Comparison of ENCODE assay signal across 18 cellular contexts in the genomic region with DNA sequence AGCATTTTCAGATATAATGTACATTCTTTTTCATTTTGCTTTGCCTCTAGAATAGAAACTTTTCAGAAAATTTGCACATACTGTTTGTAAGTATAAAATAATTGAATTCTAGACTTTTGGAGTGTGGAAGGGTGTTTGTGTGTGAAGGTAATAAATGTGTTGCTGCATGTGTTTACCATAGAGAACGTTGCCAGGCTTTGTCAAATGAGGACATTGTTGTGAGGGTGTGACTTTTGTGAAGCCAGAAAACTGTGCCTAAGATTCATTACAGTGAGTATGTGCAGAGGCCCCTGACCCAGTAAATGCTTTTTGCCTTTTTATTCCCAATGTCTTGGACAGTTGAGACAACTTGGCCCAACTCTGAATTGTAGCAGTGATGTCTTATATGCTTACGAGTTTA. TPM values are rescaled to one million over a fixed set of nuclear protein-coding genes. Genes with fewer than 3 reads are reported as not detected.
A peak's percentile ranks its signal among the peaks of the same experiment; 100 is the strongest.
DNase-seq lines count a peak whose midpoint lies in the region; ATAC-seq and TF ChIP-seq lines count a peak whose summit lies in the region.
"Had no signal": no experiment of that assay in that cellular context is flagged by ENCODE, and none has a peak within 500 bp of the region (broad histone marks: within the 10 kb centered on the region; RNA-seq: fewer than 3 reads in every experiment).

No MANE protein-coding gene starts in this region.

- no peaks in the 10 kb centered on the region for H3F3A ChIP-seq in PC-3 (ENCODE audit: low read length, unreplicated experiment)

- peak overlapping the region; percentile 89 for H3K27ac ChIP-seq in OCI-LY3 (ENCODE audit: low read length)
- peak overlapping the region; percentile 7 for H3K27ac ChIP-seq in colonic mucosa
- peak overlapping the region; percentile 48 to 73 (median 56) for H3K27ac ChIP-seq in transverse colon
- no peak overlapping the region for H3K27ac ChIP-seq in PC-3 (ENCODE audit: low read length)
- no peak overlapping the region for H3K27ac ChIP-seq in Karpas-422 (ENCODE audit: low read length)
- H3K27ac ChIP-seq: C4-2B, Peyer's patch had no signal

- ATAC-seq in mucosa of descending colon = peak; percentile 88
- no peak for ATAC-seq in GM21381 (IDR thresholded peaks at IDR 0.05; ENCODE audit: unreplicated experiment)
- no peak for ATAC-seq in PC-3
- ATAC-seq: K562 had no signal

- H3K4me1 ChIP-seq in OCI-LY3 (ENCODE audit: low read length) (peaks cover 43% of the 10 kb centered on the region), colonic mucosa (no peaks in the 10 kb centered on the region), mucosa of descending colon (ENCODE audit: low read depth) (no peaks in the 10 kb centered on the region), transverse colon (peaks cover 0 to 25% (median 0%) of the 10 kb centered on the region in 4 donors), PC-3 (ENCODE audit: insufficient read depth, low read length) (no peaks in the 10 kb centered on the region), Karpas-422 (ENCODE audit: low read length) (no peaks in the 10 kb centered on the region)
- H3K4me1 ChIP-seq: Peyer's patch had no signal

- TF ChIP-seq EP300 in transverse colon (IDR thresholded peaks at IDR 0.05; ENCODE audit: low read depth) = no peak

- H3K4me3 ChIP-seq in OCI-LY3 (ENCODE audit: low read length) (peak overlapping the region; percentile 46), colonic mucosa (no peak overlapping the region), mucosa of descending colon (no peak overlapping the region), transverse colon (no peak overlapping the region), PC-3 (ENCODE audit: low read length) (no peak overlapping the region), Karpas-422 (ENCODE audit: low read length) (no peak overlapping the region)
- H3K4me3 ChIP-seq: K562, Peyer's patch had no signal

- TF ChIP-seq CTCF in OCI-LY3 (IDR thresholded peaks at IDR 0.05; ENCODE audit: low read depth, low read length) (no peak), colonic mucosa (IDR thresholded peaks at IDR 0.05) (no peak), mucosa of descending colon (IDR thresholded peaks at IDR 0.05) (no peak), transverse colon (IDR thresholded peaks at IDR 0.05) (no peak), PC-3 (conservative IDR thresholded peaks at IDR 0.05; ENCODE audit: low read depth, low read length) (no peak)

- H3K36me3 ChIP-seq in OCI-LY3 (replicated peaks; ENCODE audit: low read depth, low read length) (peaks cover 3% of the 10 kb centered on the region), colonic mucosa (no peaks in the 10 kb centered on the region), mucosa of descending colon (ENCODE audit: low read depth) (no peaks in the 10 kb centered on the region), transverse colon (no peaks in the 10 kb centered on the region), PC-3 (ENCODE audit: low read depth, low read length) (no peaks in the 10 kb centered on the region; the same call in 1 of the 2 replicates), Karpas-422 (ENCODE audit: insufficient read depth, low read length) (no peaks in the 10 kb centered on the region)
- H3K36me3 ChIP-seq: Peyer's patch had no signal

- 25 to 48% methylated on average over 2 of the region's 2 CpGs for WGBS in transverse colon (ENCODE audit: low coverage in 1 of 2), 2 donors

- H3K9me3 ChIP-seq in OCI-LY3 (ENCODE audit: insufficient read depth, low read length) (no peaks in the 10 kb centered on the region), colonic mucosa (no peaks in the 10 kb centered on the region), mucosa of descending colon (no peaks in the 10 kb centered on the region), transverse colon (no peaks in the 10 kb centered on the region), PC-3 (ENCODE audit: low read length) (no peaks in the 10 kb centered on the region), Karpas-422 (ENCODE audit: low read length) (no peaks in the 10 kb centered on the region)
- H3K9me3 ChIP-seq: Peyer's patch had no signal

- peak; percentile 26 for DNase-seq in colonic mucosa
- peak in 1 of 3 donors; percentile 21 for DNase-seq in mucosa of descending colon
- DNase-seq in transverse colon = no peak
- no peak for DNase-seq in PC-3
- DNase-seq in Karpas-422 = no peak
- DNase-seq: Calu3, DMS79 treated with DMSO at 0.1 percent for 48 hours, GF-D8, NCI-H2029 treated with DMSO at 0.1 percent for 48 hours, NCI-H2227 treated with DMSO at 0.1 percent for 48 hours, NCI-H510A, NCI-H69, Peyer's patch, SHP77 treated with DMSO at 0.1 percent for 48 hours had no signal

- H2AFZ ChIP-seq in OCI-LY3 (ENCODE audit: low read depth, low read length) = no peak overlapping the region
- H2AFZ ChIP-seq in PC-3 (ENCODE audit: low read length) = no peak overlapping the region
- H2AFZ ChIP-seq in Karpas-422 (ENCODE audit: low read length) = no peak overlapping the region

- intact Hi-C loops in colonic mucosa (cut with DNase I) = no loop called here
- intact Hi-C loops in mucosa of descending colon (cut with DNase I, micrococcal nuclease) = no loop called here
- intact Hi-C loops in transverse colon (cut with DNase I; ENCODE audit: low total_unique reads) = no loop called here
- intact Hi-C loops in PC-3 (cut with micrococcal nuclease) = no loop called here

- H3K79me2 ChIP-seq in OCI-LY3 (ENCODE audit: low read length) (no peaks in the 10 kb centered on the region), PC-3 (ENCODE audit: low read length) (no peaks in the 10 kb centered on the region), Karpas-422 (ENCODE audit: low read length) (no peaks in the 10 kb centered on the region)

- no peaks in the 10 kb centered on the region for H4K20me1 ChIP-seq in OCI-LY3 (ENCODE audit: insufficient read depth, low read length)
- H4K20me1 ChIP-seq in PC-3 (ENCODE audit: low read length) = no peaks in the 10 kb centered on the region
- H4K20me1 ChIP-seq in Karpas-422 (ENCODE audit: insufficient read depth, low read depth, low read length) = no peaks in the 10 kb centered on the region

- no peaks in the 10 kb centered on the region for H3K9me2 ChIP-seq in PC-3 (replicated peaks; ENCODE audit: low read length)
- H3K9me2 ChIP-seq in Karpas-422 (replicated peaks; ENCODE audit: insufficient read depth, low read length) = no peaks in the 10 kb centered on the region

- peak overlapping the region; percentile 61 for H3K9ac ChIP-seq in OCI-LY3 (ENCODE audit: low read length)
- H3K9ac ChIP-seq in colonic mucosa (ENCODE audit: low read depth in 2 of 2, low read length in 2 of 2) = no peak overlapping the region
- no peak overlapping the region for H3K9ac ChIP-seq in PC-3 (ENCODE audit: low read length)
- no peak overlapping the region for H3K9ac ChIP-seq in Karpas-422 (ENCODE audit: low read length)

- CTCF ChIA-PET in PC-3 (lab: Charles Lee) = no interaction called here

- TF ChIP-seq POLR2A in transverse colon (IDR thresholded peaks at IDR 0.05) = no peak

- no TSS peak for BruUV-seq in PC-3 (replicated peaks; lab: Mats Ljungman, UMichigan)

- in situ Hi-C loops in transverse colon (cut with MboI; ENCODE audit: low pct_ligation_motif_present in 1 of 4, low pct_unique_long_range_greater_than_20kb in 1 of 4, low sequenced_read_pairs in 3 of 4) = no loop called here

- POLR2A ChIA-PET in PC-3 (lab: Charles Lee; ENCODE audit: unreplicated experiment) = no interaction called here

- H3K27me3 ChIP-seq in OCI-LY3 (ENCODE audit: low read depth, low read length) (no peaks in the 10 kb centered on the region), colonic mucosa (no peaks in the 10 kb centered on the region), transverse colon (no peaks in the 10 kb centered on the region), PC-3 (ENCODE audit: low read length) (no peaks in the 10 kb centered on the region), Karpas-422 (ENCODE audit: low read length) (no peaks in the 10 kb centered on the region)
- H3K27me3 ChIP-seq: Peyer's patch had no signal

- H3K4me2 ChIP-seq in OCI-LY3 (ENCODE audit: low read length) (peak overlapping the region; percentile 66), PC-3 (ENCODE audit: low read length) (no peak overlapping the region), Karpas-422 (ENCODE audit: low read depth, low read length, poor library complexity, severe bottlenecking) (no peak overlapping the region)

RNA-seq across cellular contexts. Expression of a gene that starts 30.4 kb away (rescaled TPM):
- total RNA-seq in colonic mucosa (10 to 100 TPM; 21.6 to 36.0 TPM), mucosa of descending colon (10 to 100 TPM; 22.6 to 36.7 (median 27.8) TPM), transverse colon (10 to 100 TPM; 11.1 to 36.5 (median 27.6) TPM), PC-3 (2014; rRNA removed) (11.7 and 14.0 TPM in 2 replicates)
- 0.11 and 3.1 TPM in 2 replicates for total RNA-seq in Karpas-422 (2014; rRNA removed; shearing (Covaris generic); ENCODE audit: low replicate concordance)

Comparison
In these comparisons a context has a peak if more than half of its experiments do, and no peak if none do; other contexts are left out.
1. H3K27ac ChIP-seq: peak in OCI-LY3 (single experiment), colonic mucosa (single experiment) and transverse colon (4 of 4); none in PC-3 (single experiment) and Karpas-422 (single experiment).